21 cellular contexts compared by ENCODE assay signal in the genomic region with DNA sequence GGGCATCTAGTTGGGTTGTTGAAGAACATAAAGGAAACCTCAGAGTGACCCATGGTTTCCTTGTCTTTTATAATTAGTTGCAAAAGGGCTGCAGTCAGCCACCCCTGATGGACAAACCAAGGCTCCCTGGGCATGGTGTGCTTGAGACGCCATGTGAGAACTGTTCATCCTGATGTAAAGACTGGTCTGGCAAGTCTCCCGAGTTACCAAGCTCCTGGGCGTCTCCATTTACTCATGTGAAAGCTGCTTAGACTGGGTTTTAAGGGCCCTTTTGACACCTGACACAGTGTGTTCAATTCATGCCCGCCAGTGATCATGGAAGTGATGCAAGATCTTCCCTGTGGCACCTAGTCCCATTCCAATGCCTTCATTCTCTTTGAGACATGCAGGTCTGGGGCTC. TPM values are rescaled to one million over a fixed set of nuclear protein-coding genes. Genes with fewer than 3 reads are reported as not detected.
DNase-seq lines count a peak whose midpoint lies in the region; ATAC-seq lines count a peak whose summit lies in the region.
"Had no signal": no experiment of that assay in that cellular context is flagged by ENCODE, and none has a peak within 500 bp of the region (broad histone marks: within the 10 kb centered on the region; RNA-seq: fewer than 3 reads in every experiment).

No MANE protein-coding gene starts in this region.

- no peaks in the 10 kb centered on the region for H3K36me3 ChIP-seq in SK-N-MC (ENCODE audit: insufficient read depth, low read length)

- H3K27ac ChIP-seq in SK-N-MC (no peak overlapping the region), epithelial cell of prostate (no peak overlapping the region)
- H3K27ac ChIP-seq: 22Rv1, C4-2B, KMS-11, PC-9 had no signal

- peak overlapping the region; percentile 42; the same call in 1 of the 2 replicates for H3K4me3 ChIP-seq in SK-N-MC
- H3K4me3 ChIP-seq: PC-9 had no signal

- no peak overlapping the region for H3K9ac ChIP-seq in SK-N-MC (ENCODE audit: insufficient read length)
- H3K9ac ChIP-seq: KMS-11 had no signal

- in situ Hi-C loops in G401 (cut with HindIII; ENCODE audit: low sequenced_read_pairs) = no loop called here

- no peaks in the 10 kb centered on the region for H3K9me3 ChIP-seq in SK-N-MC (ENCODE audit: low read depth, low read length)

- no peak for ATAC-seq in HG02798 (IDR thresholded peaks at IDR 0.05; ENCODE audit: poor library complexity, unreplicated experiment)

- DNase-seq in NCI-H2107 treated with DMSO at 0.1 percent for 48 hours (lab: John Stamatoyannopoulos, UW; ENCODE audit: unreplicated experiment) (peak; percentile 9), NCI-H2107 (lab: John Stamatoyannopoulos, UW) (no peak), SK-N-MC (ENCODE audit: low read depth, low spot score) (no peak), epithelial cell of prostate (ENCODE audit: low read depth, low spot score) (peak; percentile 6), G401 (ENCODE audit: low spot score) (no peak), GF-D8 (lab: John Stamatoyannopoulos, UW) (no peak), kidney tubule cell (ENCODE audit: low spot score) (no peak)
- DNase-seq: H9, HFFc6, NCI-H1436 treated with DMSO at 0.1 percent for 48 hours, NCI-H2029 treated with DMSO at 0.1 percent for 48 hours, NCI-H510A treated with DMSO at 0.1 percent for 48 hours, NCI-H748 treated with DMSO at 0.1 percent for 48 hours, RPMI8226, SHP77, SW 1271 had no signal

RNA-seq across cellular contexts. Expression of a gene that starts 49.4 kb away (rescaled TPM):
- not detected in 2 replicates for total RNA-seq in G401 (2014; rRNA removed; shearing (Covaris generic))
- total RNA-seq: H9, HFFc6, PC-9 had no signal

Comparison
In these comparisons a context has a peak if more than half of its experiments do, and no peak if none do; other contexts are left out.
1. DNase-seq: peak in NCI-H2107 treated with DMSO at 0.1 percent for 48 hours (single experiment) and epithelial cell of prostate (single experiment); none in NCI-H2107 (single experiment), SK-N-MC (single experiment), G401 (single experiment), GF-D8 (single experiment) and kidney tubule cell (single experiment).